In the genomic region with DNA sequence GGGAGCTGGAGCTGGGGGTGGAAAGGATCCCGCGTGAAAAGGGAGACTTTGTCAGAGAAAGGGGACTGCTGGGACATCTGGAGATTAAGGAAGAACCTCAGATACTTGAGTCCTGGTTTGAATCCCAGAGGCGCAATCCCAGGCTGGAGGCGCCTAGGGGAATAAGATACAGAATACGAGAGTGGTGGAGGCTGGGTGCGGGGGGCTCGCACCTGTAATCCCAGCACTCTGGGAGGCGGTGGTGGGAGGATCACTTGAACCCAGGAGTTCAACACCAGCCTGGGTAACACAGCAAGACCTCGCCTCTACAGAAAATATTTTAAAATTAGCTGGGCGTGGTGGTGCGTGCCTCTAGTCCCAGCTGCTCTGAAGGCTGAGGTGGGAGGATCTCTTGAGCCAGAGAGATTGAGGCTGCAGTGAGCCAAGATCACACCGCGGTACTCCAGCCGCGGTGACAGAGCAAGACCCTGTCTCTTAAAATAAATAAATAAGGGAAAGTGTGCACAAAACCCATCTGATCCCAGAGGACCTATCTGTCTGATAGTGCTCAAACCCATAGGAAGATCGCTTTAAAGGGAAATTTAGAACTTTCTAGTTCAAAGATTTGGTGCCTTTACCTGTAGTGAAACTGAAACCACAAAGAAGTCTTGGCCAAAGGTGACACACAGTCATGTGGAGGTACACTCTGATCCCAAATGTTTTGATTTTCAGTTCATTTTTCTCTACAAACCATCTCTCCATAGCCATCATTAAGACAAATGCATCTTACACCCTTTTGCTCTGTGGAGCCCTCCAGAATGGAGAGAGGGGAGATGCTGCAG, we compare ENCODE assay signal across 7 cellular contexts. TPM values are rescaled to one million over a fixed set of nuclear protein-coding genes. Genes with fewer than 3 reads are reported as not detected.
DNase-seq lines count a peak whose midpoint lies in the region; ATAC-seq and TF ChIP-seq lines count a peak whose summit lies in the region.

No MANE protein-coding gene starts in this region.

- in situ Hi-C loops in HAP-1 (cut with MboI; ENCODE audit: low sequenced_read_pairs) = loop anchor here (5.0 kb wide), 2 partner anchors 51 to 176 kb away; no protein-coding TSS in a partner anchor

- H3K36me3 Mint-ChIP-seq in T-helper 17 cell (ENCODE audit: low read depth) = no peaks in the 10 kb centered on the region

- no peaks in the 10 kb centered on the region for H3K36me3 ChIP-seq in HAP-1 (replicated peaks)
- peaks cover 14 to 19% (median 14%) of the 10 kb centered on the region in 3 donors for H3K36me3 ChIP-seq in skeletal muscle tissue (ENCODE audit: control insufficient read depth in 3 of 3, insufficient read depth in 3 of 3, low read length in 3 of 3)

- H3K4me3 ChIP-seq in HAP-1 (peak overlapping the region; percentile 56), fibroblast of the aortic adventitia (ENCODE audit: low read depth, low read length) (peak overlapping the region; percentile 90), skeletal muscle tissue (ENCODE audit: low read length in 3 of 3) (peak overlapping the region; percentile 17 to 98 (median 92))

- H3K27ac Mint-ChIP-seq in T-helper 17 cell = peak overlapping the region; percentile 84

- DNase-seq in HAP-1 (ENCODE audit: low spot score in 2 of 2) = no peak
- DNase-seq in T-helper 17 cell = no peak
- no peak for DNase-seq in fibroblast of the aortic adventitia (ENCODE audit: low read depth)
- DNase-seq in NCI-H1417 (lab: John Stamatoyannopoulos, UW) = no peak
- no peak for DNase-seq in SHP77 (lab: John Stamatoyannopoulos, UW)
- DNase-seq in HCEC 1CT = no peak

- H3K4me3 Mint-ChIP-seq in T-helper 17 cell = peak overlapping the region; percentile 98

- ATAC-seq in T-helper 17 cell = no peak

- H3K27me3 Mint-ChIP-seq in T-helper 17 cell = peaks cover 27% of the 10 kb centered on the region

- TF ChIP-seq CTCF in fibroblast of the aortic adventitia (IDR thresholded peaks at IDR 0.05; ENCODE audit: insufficient read depth, low read length) = no peak

- peak overlapping the region; percentile 86 to 95 (median 89) for H3K9ac ChIP-seq in skeletal muscle tissue (ENCODE audit: low read depth in 1 of 3, low read length in 3 of 3)

- H3K9me3 ChIP-seq in HAP-1 (no peaks in the 10 kb centered on the region), T-helper 17 cell (ENCODE audit: control insufficient read depth, low read length, poor library complexity, severe bottlenecking) (no peaks in the 10 kb centered on the region), skeletal muscle tissue (ENCODE audit: control insufficient read depth in 3 of 3, low read length in 3 of 3) (no peaks in the 10 kb centered on the region)

- peaks cover 16% of the 10 kb centered on the region for H3K4me1 Mint-ChIP-seq in T-helper 17 cell

- H3K27ac ChIP-seq in skeletal muscle tissue (ENCODE audit: low read depth, low read length) = peak overlapping the region; percentile 49

- H3K4me1 ChIP-seq in HAP-1 = peaks cover 8% of the 10 kb centered on the region
- H3K4me1 ChIP-seq in skeletal muscle tissue (ENCODE audit: control insufficient read depth in 3 of 3, insufficient read depth in 3 of 3, low read length in 3 of 3) = peaks cover 12 to 25% (median 15%) of the 10 kb centered on the region in 3 donors

- peaks cover 24% of the 10 kb centered on the region for H3K27me3 ChIP-seq in HAP-1 (ENCODE audit: low read depth)
- H3K27me3 ChIP-seq in skeletal muscle tissue (ENCODE audit: control insufficient read depth in 3 of 3, insufficient read depth in 3 of 3, low read length in 3 of 3) = peaks cover 21 to 29% (median 26%) of the 10 kb centered on the region in 3 donors

RNA-seq across cellular contexts. Expression of gene SCRN2, which starts 0.6 kb away (rescaled TPM):
- total RNA-seq in T-helper 17 cell (10 to 100 TPM; 21.4 to 27.1 TPM), fibroblast of the aortic adventitia (ENCODE audit: low replicate concordance) (14.7 and 20.7 TPM in 2 replicates), skeletal muscle tissue (29.2 TPM)

RNA-seq across cellular contexts. Expression of gene SP6, which starts 9.3 kb away (rescaled TPM):
- total RNA-seq in T-helper 17 cell (under 1 TPM; 0.20 to 0.21 TPM), fibroblast of the aortic adventitia (ENCODE audit: low replicate concordance) (0.09 TPM in 1 of 2 replicates, not detected in the other), skeletal muscle tissue (under 0.01 TPM)

RNA-seq across cellular contexts. Expression of gene LRRC46, which starts 10.2 kb away (rescaled TPM):
- total RNA-seq in T-helper 17 cell (under 1 TPM; 0.90 to 0.99 TPM), fibroblast of the aortic adventitia (ENCODE audit: low replicate concordance) (0.16 TPM in 1 of 2 replicates, not detected in the other), skeletal muscle tissue (not detected)

RNA-seq across cellular contexts. Expression of gene MRPL10, which starts 10.4 kb away (rescaled TPM):
- total RNA-seq in T-helper 17 cell = 10 to 100 TPM; 82.3 to 90.2 TPM
- total RNA-seq in fibroblast of the aortic adventitia (ENCODE audit: low replicate concordance) = 5.8 and 28.0 TPM in 2 replicates
- 19.8 TPM for total RNA-seq in skeletal muscle tissue

RNA-seq across cellular contexts. Expression of gene OSBPL7, which starts 20.1 kb away (rescaled TPM):
- 10 to 100 TPM; 52.4 to 59.6 TPM for total RNA-seq in T-helper 17 cell
- total RNA-seq in fibroblast of the aortic adventitia (ENCODE audit: low replicate concordance) = 4.6 and 6.1 TPM in 2 replicates
- 8.4 TPM for total RNA-seq in skeletal muscle tissue
